Comparison of ENCODE assay signal across 1 cellular context in the genomic region with DNA sequence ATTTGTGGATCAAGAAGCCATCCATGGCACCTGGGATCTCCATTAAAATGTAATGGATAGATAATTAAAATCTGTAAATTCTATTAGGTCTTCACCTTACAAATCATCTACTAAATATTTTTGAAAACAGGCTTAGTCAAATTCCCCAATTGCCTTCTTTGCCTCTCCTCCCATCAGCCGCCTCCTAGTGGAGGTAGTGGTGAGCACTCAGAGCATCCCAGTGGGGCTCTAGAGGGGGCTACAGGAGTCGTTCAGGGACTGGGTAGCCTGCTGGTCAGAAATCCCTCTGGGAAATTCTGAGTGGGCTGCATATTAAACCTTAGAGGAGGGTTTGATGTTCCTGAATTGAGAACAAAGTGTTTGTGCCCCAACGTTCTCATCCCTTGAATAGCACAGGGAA.
TF ChIP-seq lines count a peak whose summit lies in the region.

No MANE protein-coding gene starts in this region.

TF ChIP-seq in HepG2, 621 proteins besides CTCF, POLR2A, EP300 and RAD21:
- TF ChIP-seq FOSL1 (CRISPR knock-in tag; IDR thresholded peaks at IDR 0.05; ENCODE audit: borderline replicate concordance) (no peak), ZFP36L2 (CRISPR knock-in tag; IDR thresholded peaks at IDR 0.05) (no peak)
